1 cellular context compared by ENCODE assay signal in genomic region chr5:76385540-76385939, GRCh38.
TF ChIP-seq lines count a peak whose summit lies in the region.

No MANE protein-coding gene starts in this region.

TF ChIP-seq in HepG2, 621 proteins besides CTCF, POLR2A, EP300 and RAD21 (continued from another document):
- TF ChIP-seq CEBPZ (IDR thresholded peaks at IDR 0.05; ENCODE audit: low read length) (no peak), HIC2 (CRISPR knock-in tag; IDR thresholded peaks at IDR 0.05; ENCODE audit: low read depth) (no peak)
